In genomic region chr7:151599401-151600227, GRCh38 we compare ENCODE assay signal across 9 cellular contexts.
A peak's percentile ranks its signal among the peaks of the same experiment; 100 is the strongest.
DNase-seq lines count a peak whose midpoint lies in the region; ATAC-seq and TF ChIP-seq lines count a peak whose summit lies in the region.
"Had no signal": no experiment of that assay in that cellular context is flagged by ENCODE, and none has a peak within 500 bp of the region (broad histone marks: within the 10 kb centered on the region; RNA-seq: fewer than 3 reads in every experiment).

No MANE protein-coding gene starts in this region.

- no peak overlapping the region for H3K4me3 ChIP-seq in SJSA1
- H3K4me3 ChIP-seq in psoas muscle = no peak overlapping the region

- peak overlapping the region; percentile 99 for H3K27ac ChIP-seq in SJSA1
- no peak overlapping the region for H3K27ac ChIP-seq in foreskin keratinocyte
- peak overlapping the region; percentile 46 for H3K27ac ChIP-seq in psoas muscle

- WGBS in psoas muscle, 3 donors = 28 to 37% (median 37%) methylated on average over 10 of the region's 10 CpGs

- H3K4me1 ChIP-seq in SJSA1 (replicated peaks) (peaks cover 51% of the 10 kb centered on the region), foreskin keratinocyte (peaks cover 33% of the 10 kb centered on the region), psoas muscle (peaks cover 12% of the 10 kb centered on the region)

- intact Hi-C loops in psoas muscle (cut with DNase I) = loop anchor here in 1 of 2 donors (5.0 kb wide), 1 partner anchor 77 kb away; no protein-coding TSS in a partner anchor

- no peak for TF ChIP-seq CTCF in foreskin keratinocyte (conservative IDR thresholded peaks at IDR 0.05)
- no peak for TF ChIP-seq CTCF in psoas muscle (IDR thresholded peaks at IDR 0.05)

- ATAC-seq in foreskin keratinocyte = peak; percentile 73
- peak; percentile 86 to 94 (median 92) for ATAC-seq in psoas muscle
- no peak for ATAC-seq in HG02763 (IDR thresholded peaks at IDR 0.05; ENCODE audit: unreplicated experiment)
- no peak for ATAC-seq in GM18502 (IDR thresholded peaks at IDR 0.05; ENCODE audit: poor library complexity, unreplicated experiment)

- H3K36me3 ChIP-seq in SJSA1 (peaks cover 16% of the 10 kb centered on the region), psoas muscle (ENCODE audit: insufficient read depth in 1 of 2, low read depth in 1 of 2) (peaks cover under 1 to 2% of the 10 kb centered on the region in 2 donors)

- peak; percentile 97 for DNase-seq in EH (ENCODE audit: low read depth)
- DNase-seq in SJSA1 (ENCODE audit: low read depth in 1 of 2, low spot score in 2 of 2) = peak; percentile 88 to 90
- peak; percentile 57 to 79 for DNase-seq in foreskin keratinocyte
- peak in 1 of 2 donors; percentile 49 for DNase-seq in psoas muscle
- no peak for DNase-seq in DMS114 treated with DMSO at 0.1 percent for 48 hours (lab: John Stamatoyannopoulos, UW; ENCODE audit: unreplicated experiment)
- DNase-seq in NCI-H524 (lab: John Stamatoyannopoulos, UW) = no peak
- DNase-seq: NCI-H2029 had no signal

- H3K27me3 ChIP-seq in SJSA1 (replicated peaks) (no peaks in the 10 kb centered on the region), foreskin keratinocyte (no peaks in the 10 kb centered on the region), psoas muscle (ENCODE audit: insufficient read depth in 3 of 3, low read length in 2 of 3) (no peaks in the 10 kb centered on the region)

- no peaks in the 10 kb centered on the region for H3K9me3 ChIP-seq in SJSA1 (replicated peaks)
- no peaks in the 10 kb centered on the region for H3K9me3 ChIP-seq in psoas muscle

Comparison
In these comparisons a context has a peak if more than half of its experiments do, and no peak if none do; other contexts are left out.
1. DNase-seq: peak in EH (single experiment), SJSA1 (2 of 2) and foreskin keratinocyte (2 of 2); none in DMS114 treated with DMSO at 0.1 percent for 48 hours (single experiment) and NCI-H524 (0 of 2).
2. ATAC-seq: peak in foreskin keratinocyte (single experiment) and psoas muscle (4 of 4); none in HG02763 (single experiment) and GM18502 (single experiment).